23 cellular contexts compared by ENCODE assay signal in the genomic region with DNA sequence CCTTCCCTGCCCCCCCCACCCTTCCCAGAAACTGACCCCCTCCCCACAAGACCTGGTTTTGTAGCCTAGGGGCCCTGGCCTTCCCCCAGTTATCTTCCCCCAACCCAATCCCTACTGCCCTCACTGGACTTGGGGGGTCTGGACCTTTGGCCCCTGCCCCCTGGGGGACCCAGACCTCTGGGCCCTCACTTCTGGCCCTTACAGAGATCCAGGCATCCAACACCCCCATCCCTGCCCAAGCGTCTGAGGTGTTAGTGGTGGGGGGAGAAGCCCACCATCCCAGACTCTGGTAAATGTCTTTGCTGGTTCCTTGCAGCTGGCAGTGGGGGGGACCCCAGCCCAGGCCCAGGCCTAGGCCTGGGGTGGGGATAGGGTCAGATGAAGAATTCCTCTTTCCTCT. TPM values are rescaled to one million over a fixed set of nuclear protein-coding genes. Genes with fewer than 3 reads are reported as not detected.
DNase-seq lines count a peak whose midpoint lies in the region; ATAC-seq, FAIRE-seq and TF ChIP-seq lines count a peak whose summit lies in the region.
"Had no signal": no experiment of that assay in that cellular context is flagged by ENCODE, and none has a peak within 500 bp of the region (broad histone marks: within the 10 kb centered on the region; RNA-seq: fewer than 3 reads in every experiment).

No MANE protein-coding gene starts in this region.

- no peak overlapping the region for H3K56ac ChIP-seq in H1 (replicated peaks; ENCODE audit: insufficient read length, low read depth, low read length)

- peaks cover 26% of the 10 kb centered on the region for H3K27me3 Mint-ChIP-seq in activated naive CD4-positive, alpha-beta T cell treated with anti-CD3 and anti-CD28 coated beads, Interleukin-2, amount 10 ng/mL, durations not matched to agents 7 days and 5 days
- H3K27me3 Mint-ChIP-seq in Caco-2 (ENCODE audit: insufficient read depth, unreplicated experiment): no peaks in the 10 kb centered on the region

- no TSS peak for BruUV-seq in Caco-2 (replicated peaks; lab: Mats Ljungman, UMichigan)

- H3K9ac ChIP-seq in H1 (replicated peaks in 1 of 4; ENCODE audit: extremely low read depth in 1 of 4, low read depth in 3 of 4, low read length in 3 of 4): no peak overlapping the region
- H3K9ac ChIP-seq: BLaER1 treated with 17β-estradiol and CSF1 and Interleukin-3, amounts not matched to agents 10 nM and 100 nM; GM23248 had no signal

- no peak for DNase-seq in activated naive CD4-positive, alpha-beta T cell treated with anti-CD3 and anti-CD28 coated beads, Interleukin-2, amount 10 ng/mL, durations not matched to agents 7 days and 5 days
- DNase-seq in activated naive CD4-positive, alpha-beta T cell treated with Interleukin-2 at 50 U/mL for 16 hours: no peak
- DNase-seq in Caco-2 (no peak), H1 (ENCODE audit: low read depth in 1 of 2, low spot score in 2 of 2) (no peak), testis (no peak), SKM-1 (lab: John Stamatoyannopoulos, UW; ENCODE audit: unreplicated experiment) (no peak)
- DNase-seq: 8988T; CD8-positive, alpha-beta T cell; DMS 273 treated with DMSO at 0.1 percent for 48 hours; DMS53; DND-41; EL; GM23248 had no signal

- H3K9me3 ChIP-seq in Caco-2 (no peaks in the 10 kb centered on the region), H1 (ENCODE audit: insufficient read depth in 2 of 2, low read depth in 1 of 2, low read length in 1 of 2) (no peaks in the 10 kb centered on the region), testis (no peaks in the 10 kb centered on the region)
- H3K9me3 ChIP-seq: BLaER1 treated with 17β-estradiol and CSF1 and Interleukin-3, amounts not matched to agents 10 nM and 100 nM had no signal

- TF ChIP-seq EP300 in H1 (IDR thresholded peaks at IDR 0.05; ENCODE audit: borderline replicate concordance in 1 of 2, low read depth in 2 of 2, low read length in 2 of 2): no peak

- H3K4me3 Mint-ChIP-seq in activated naive CD4-positive, alpha-beta T cell treated with anti-CD3 and anti-CD28 coated beads, Interleukin-2, amount 10 ng/mL, durations not matched to agents 7 days and 5 days: no peak overlapping the region
- H3K4me3 Mint-ChIP-seq in Caco-2 (ENCODE audit: unreplicated experiment): no peak overlapping the region
- H3K4me3 Mint-ChIP-seq: B cell; CD8-positive, alpha-beta T cell; IgD-negative memory B cell had no signal

- H3K4me1 ChIP-seq in Caco-2 (peaks cover 4% of the 10 kb centered on the region; the same call in 1 of the 2 replicates), H1 (replicated peaks in 1 of 4; ENCODE audit: control insufficient read depth in 3 of 4, insufficient read depth in 4 of 4, low read length in 3 of 4) (peaks cover 6 to 16% (median 11%) of the 10 kb centered on the region in 4 experiments), testis (no peaks in the 10 kb centered on the region)

- H3K18ac ChIP-seq in H1 (ENCODE audit: extremely low read depth, low read length): no peak overlapping the region

- H3K27ac ChIP-seq in H1 (ENCODE audit: low read depth, low read length) (no peak overlapping the region), testis (no peak overlapping the region)
- H3K27ac ChIP-seq: BLaER1 treated with 17β-estradiol and CSF1 and Interleukin-3, amounts not matched to agents 10 nM and 100 nM; GM23248 had no signal

- peaks cover 62% of the 10 kb centered on the region for H3K4me1 Mint-ChIP-seq in activated naive CD4-positive, alpha-beta T cell treated with anti-CD3 and anti-CD28 coated beads, Interleukin-2, amount 10 ng/mL, durations not matched to agents 7 days and 5 days
- peaks cover 8% of the 10 kb centered on the region for H3K4me1 Mint-ChIP-seq in Caco-2 (ENCODE audit: low read depth, unreplicated experiment)

- no peaks in the 10 kb centered on the region for H3K9me3 Mint-ChIP-seq in activated naive CD4-positive, alpha-beta T cell treated with anti-CD3 and anti-CD28 coated beads, Interleukin-2, amount 10 ng/mL, durations not matched to agents 7 days and 5 days
- H3K9me3 Mint-ChIP-seq in Caco-2 (ENCODE audit: unreplicated experiment): no peaks in the 10 kb centered on the region
- H3K9me3 Mint-ChIP-seq: CD8-positive, alpha-beta T cell had no signal

- no peak overlapping the region for H2BK12ac ChIP-seq in H1 (ENCODE audit: low read depth, low read length)

- no peak overlapping the region for H3K23ac ChIP-seq in H1 (ENCODE audit: insufficient read length)

- no peak for TF ChIP-seq RAD21 in H1 (IDR thresholded peaks at IDR 0.05 in 1 of 2, conservative IDR thresholded peaks at IDR 0.05 in 1 of 2; ENCODE audit: low read depth in 2 of 2, low read length in 2 of 2)

- H2BK20ac ChIP-seq in H1 (ENCODE audit: low read length): no peak overlapping the region

- H2BK5ac ChIP-seq in H1 (ENCODE audit: low read depth, low read length): no peak overlapping the region

- TF ChIP-seq CTCF in Caco-2 (IDR thresholded peaks at IDR 0.05; ENCODE audit: insufficient read depth in 1 of 2, low read depth in 1 of 2, low read length in 1 of 2, severe bottlenecking in 1 of 2, unreplicated experiment in 1 of 2) (no peak), H1 (IDR thresholded peaks at IDR 0.05; ENCODE audit: control extremely low read depth in 1 of 3, insufficient read depth in 1 of 3, low read depth in 1 of 3, low read length in 3 of 3) (no peak), testis (IDR thresholded peaks at IDR 0.05) (no peak)

- peak overlapping the region; percentile 42 for H3K27ac Mint-ChIP-seq in activated naive CD4-positive, alpha-beta T cell treated with anti-CD3 and anti-CD28 coated beads, Interleukin-2, amount 10 ng/mL, durations not matched to agents 7 days and 5 days
- H3K27ac Mint-ChIP-seq in Caco-2 (ENCODE audit: unreplicated experiment): peak overlapping the region; percentile 34
- H3K27ac Mint-ChIP-seq: B cell; CD8-positive, alpha-beta T cell had no signal

- H2AK5ac ChIP-seq in H1 (ENCODE audit: low read depth, low read length): 0 out of 2 replicates have a peak overlapping the region, but pooled peaks have one; percentile 0

- peaks cover 10% of the 10 kb centered on the region for H3K23me2 ChIP-seq in H1 (ENCODE audit: low read depth, low read length)

- H3K4ac ChIP-seq in H1 (replicated peaks; ENCODE audit: insufficient read length, low read depth, low read length): no peak overlapping the region

- no peak overlapping the region for H2BK120ac ChIP-seq in H1 (replicated peaks; ENCODE audit: low read depth, low read length)

- ATAC-seq in GM18870 (IDR thresholded peaks at IDR 0.05; ENCODE audit: unreplicated experiment): no peak
- ATAC-seq: CD8-positive, alpha-beta T cell; GM12878; HCT116 had no signal

- H4K91ac ChIP-seq in H1 (replicated peaks; ENCODE audit: insufficient read length, low read length): no peak overlapping the region

- no peak overlapping the region for H3K14ac ChIP-seq in H1 (ENCODE audit: insufficient read length)

- peaks cover 1 to 3% of the 10 kb centered on the region in 2 experiments for H4K20me1 ChIP-seq in H1 (replicated peaks in 1 of 2; ENCODE audit: control insufficient read depth in 1 of 2, insufficient read depth in 2 of 2, low read length in 2 of 2)
- H4K20me1 ChIP-seq: BLaER1 treated with 17β-estradiol and CSF1 and Interleukin-3, amounts not matched to agents 10 nM and 100 nM had no signal

- H3K27me3 ChIP-seq in Caco-2 (replicated peaks; ENCODE audit: control insufficient read depth, insufficient read depth, low read length) (no peaks in the 10 kb centered on the region), H1 (replicated peaks in 1 of 4; ENCODE audit: control insufficient read depth in 3 of 4, extremely low read depth in 1 of 4, insufficient read depth in 3 of 4, low read length in 3 of 4) (no peaks in the 10 kb centered on the region), testis (no peaks in the 10 kb centered on the region)
- H3K27me3 ChIP-seq: BLaER1 treated with 17β-estradiol and CSF1 and Interleukin-3, amounts not matched to agents 10 nM and 100 nM had no signal

- H2AFZ ChIP-seq in H1 (ENCODE audit: low read length): no peak overlapping the region
- H2AFZ ChIP-seq: GM23248 had no signal

- POLR2A ChIA-PET in Caco-2 (lab: Charles Lee) (interaction anchor here (0.7 kb wide), 1 partner anchor 113 kb away, joined by 3 read pairs; no protein-coding TSS in a partner anchor), H1 (lab: Charles Lee; ENCODE audit: partially characterized antibody) (interaction anchor here (0.6 to 2.1 kb wide), 6 partner anchors 13 to 40 kb away, joined by 3 to 12 read pairs (median 4); a partner anchor contains a TSS)

- no peak for FAIRE-seq in H1 (lab: Jason Lieb, UNC)
- FAIRE-seq: GM12878, GM19239, H54, HTR-8/SVneo had no signal

- no peak overlapping the region for H2BK15ac ChIP-seq in H1 (ENCODE audit: low read length)

- H3K4me2 ChIP-seq in H1 (ENCODE audit: insufficient read depth in 1 of 2, low read depth in 2 of 2, low read length in 2 of 2): no peak overlapping the region
- H3K4me2 ChIP-seq: BLaER1 treated with 17β-estradiol and CSF1 and Interleukin-3, amounts not matched to agents 10 nM and 100 nM had no signal

- H4K8ac ChIP-seq in H1 (ENCODE audit: extremely low read depth, insufficient read depth, low read length): no peak overlapping the region

- H3K36me3 ChIP-seq in Caco-2 (ENCODE audit: control insufficient read depth, insufficient read depth, low read length) (no peaks in the 10 kb centered on the region), H1 (ENCODE audit: control insufficient read depth in 2 of 4, insufficient read depth in 4 of 4, low read length in 3 of 4) (no peaks in the 10 kb centered on the region; a peak in 2 of 8 replicates), testis (ENCODE audit: low read depth, missing control alignments) (no peaks in the 10 kb centered on the region)

- no peak overlapping the region for H4K5ac ChIP-seq in H1 (ENCODE audit: insufficient read length, low read depth, low read length)

- 100% methylated on average over 1 of the region's 1 CpG; no CpG with 5 or more reads in 1 of the 2 experiments for WGBS in H1 (ENCODE audit: extremely low coverage in 1 of 2, insufficient coverage in 1 of 2, insufficient read length in 1 of 2, insufficient replicate concordance in 2 of 2, low coverage in 1 of 2, low lambda C conversion rate in 2 of 2, missing lambda C conversion rate in 1 of 2), 2 experiments
- 67 to 79% methylated on average over 1 of the region's 1 CpG for WGBS in testis, 2 donors

- no peak for TF ChIP-seq POLR2A in H1 (IDR thresholded peaks at IDR 0.05; ENCODE audit: control extremely low read depth in 1 of 2, low read depth in 2 of 2, low read length in 2 of 2)
- no peak for TF ChIP-seq POLR2A in testis (IDR thresholded peaks at IDR 0.05)

- CTCF ChIA-PET in activated naive CD4-positive, alpha-beta T cell treated with anti-CD3 and anti-CD28 coated beads, Interleukin-2, amount 10 ng/mL, durations not matched to agents 7 days and 5 days (lab: Charles Lee): no interaction called here
- CTCF ChIA-PET in Caco-2 (lab: Charles Lee) (no interaction called here), H1 (lab: Charles Lee; ENCODE audit: partially characterized antibody) (interaction anchor here (1.6 kb wide), 1 partner anchor 29 kb away, joined by 10 read pairs; no protein-coding TSS in a partner anchor)

- H3K79me2 ChIP-seq in H1 (ENCODE audit: control insufficient read depth in 1 of 2, insufficient read depth in 2 of 2, low read length in 2 of 2): peaks cover 0 to 2% of the 10 kb centered on the region in 2 experiments; a peak in 2 of 4 replicates

- no peaks in the 10 kb centered on the region; the same call in 1 of the 2 replicates for H3K79me1 ChIP-seq in H1 (ENCODE audit: low read depth, low read length)

- intact Hi-C loops in Caco-2 (cut with micrococcal nuclease; ENCODE audit: unreplicated experiment): no loop called here
- intact Hi-C loops in testis (cut with DNase I; ENCODE audit: low total_unique reads): no loop called here

- H3K4me3 ChIP-seq in Caco-2 (ENCODE audit: low read depth, low read length): no peak overlapping the region
- no peak overlapping the region for H3K4me3 ChIP-seq in H1 (ENCODE audit: extremely low read depth in 1 of 4, insufficient read depth in 2 of 4, low read depth in 3 of 4, low read length in 4 of 4)
- peak overlapping the region; percentile 15 to 18 for H3K4me3 ChIP-seq in testis
- H3K4me3 ChIP-seq: BLaER1 treated with 17β-estradiol and CSF1 and Interleukin-3, amounts not matched to agents 10 nM and 100 nM; GM12878; GM23248 had no signal

- no peaks in the 10 kb centered on the region for H3K36me3 Mint-ChIP-seq in activated naive CD4-positive, alpha-beta T cell treated with anti-CD3 and anti-CD28 coated beads, Interleukin-2, amount 10 ng/mL, durations not matched to agents 7 days and 5 days
- peaks cover 22% of the 10 kb centered on the region for H3K36me3 Mint-ChIP-seq in Caco-2 (ENCODE audit: insufficient read depth, unreplicated experiment)

RNA-seq across cellular contexts. Expression of a gene that starts 3.5 kb away (rescaled TPM):
- total RNA-seq in Caco-2 (2022) (38.9 and 39.5 TPM in 2 replicates), testis (10 to 100 TPM; 93.1 to 94.2 TPM)
- 16.7 and 19.5 TPM in 2 replicates for total RNA-seq in H1 (2021; fragmentation: NEBNext Ultra II Directional; extraction: Animal tissue kit (Norgen Biotek cat#: 25700))
- polyA plus RNA-seq in H1 (2011; rRNA removed) (7.8 and 15.5 TPM in 2 replicates), testis (ENCODE audit: insufficient read depth, low read depth, low replicate concordance) (64.1 TPM)
- 14.5 TPM for polyA plus RNA-seq in H1 (2011; cell fraction: cytosol; rRNA removed)
- 16.4 TPM for polyA plus RNA-seq in H1 (2011; cell fraction: nucleus; rRNA removed)
- 15.6 to 23.2 TPM (median 22.3 TPM) in 4 replicates for polyA plus RNA-seq in H1 (2012, experiment 1 of 2)
- polyA plus RNA-seq in H1 (2012, experiment 2 of 2): 13.0 TPM
- 6.0 TPM for polyA plus RNA-seq in H1 (2013, experiment 1 of 2)
- polyA plus RNA-seq in H1 (2013, experiment 2 of 2): 5.6 TPM
- polyA minus RNA-seq in H1 (2011; rRNA and poly(A)+ RNA removed): 1.1 and 2.2 TPM in 2 replicates
- polyA minus RNA-seq in H1 (2011; cell fraction: cytosol; rRNA and poly(A)+ RNA removed): 5.4 TPM
- 6.6 TPM for polyA minus RNA-seq in H1 (2011; cell fraction: nucleus; rRNA and poly(A)+ RNA removed)

RNA-seq across cellular contexts. Expression of a gene that starts 11.1 kb away (rescaled TPM):
- 0.81 and 1.0 TPM in 2 replicates for total RNA-seq in Caco-2 (2022)
- total RNA-seq in H1 (2021; fragmentation: NEBNext Ultra II Directional; extraction: Animal tissue kit (Norgen Biotek cat#: 25700)): 0.11 and 0.25 TPM in 2 replicates
- polyA plus RNA-seq in H1 (2011; rRNA removed): 0.06 and 0.16 TPM in 2 replicates
- 0.25 TPM for polyA plus RNA-seq in H1 (2011; cell fraction: cytosol; rRNA removed)
- 0.51 TPM for polyA plus RNA-seq in H1 (2011; cell fraction: nucleus; rRNA removed)
- polyA plus RNA-seq in H1 (2012, experiment 1 of 2): 0.28 to 0.32 TPM (median 0.29 TPM) in 4 replicates
- polyA plus RNA-seq in H1 (2012, experiment 2 of 2): 0.07 TPM
- 0.22 TPM for polyA plus RNA-seq in H1 (2013, experiment 1 of 2)
- 0.24 TPM for polyA plus RNA-seq in H1 (2013, experiment 2 of 2)
- 0.07 and 0.28 TPM in 2 replicates for polyA minus RNA-seq in H1 (2011; rRNA and poly(A)+ RNA removed)
- not detected for polyA minus RNA-seq in H1 (2011; cell fraction: cytosol; rRNA and poly(A)+ RNA removed)
- polyA minus RNA-seq in H1 (2011; cell fraction: nucleus; rRNA and poly(A)+ RNA removed): not detected
- total RNA-seq in testis: 10 to 100 TPM in 1 of 2 donors, 1 to 10 TPM in 1; 8.4 to 21.3 TPM
- polyA plus RNA-seq in testis (ENCODE audit: insufficient read depth, low read depth, low replicate concordance): 36.0 TPM
- total RNA-seq: G401, GM23248 had no signal
- polyA plus RNA-seq: GM23248, IgD-negative memory B cell had no signal

RNA-seq across cellular contexts. Expression of a gene that starts 16.7 kb away (rescaled TPM):
- total RNA-seq in Caco-2 (2022): 10.4 and 13.2 TPM in 2 replicates
- 23.1 and 25.0 TPM in 2 replicates for total RNA-seq in H1 (2021; fragmentation: NEBNext Ultra II Directional; extraction: Animal tissue kit (Norgen Biotek cat#: 25700))
- 13.5 and 20.7 TPM in 2 replicates for polyA plus RNA-seq in H1 (2011; rRNA removed)
- polyA plus RNA-seq in H1 (2011; cell fraction: cytosol; rRNA removed): 13.8 TPM
- polyA plus RNA-seq in H1 (2011; cell fraction: nucleus; rRNA removed): 16.9 TPM
- 20.2 to 29.4 TPM (median 26.6 TPM) in 4 replicates for polyA plus RNA-seq in H1 (2012, experiment 1 of 2)
- polyA plus RNA-seq in H1 (2012, experiment 2 of 2): 12.6 TPM
- 33.6 TPM for polyA plus RNA-seq in H1 (2013, experiment 1 of 2)
- 39.6 TPM for polyA plus RNA-seq in H1 (2013, experiment 2 of 2)
- 6.4 and 8.3 TPM in 2 replicates for polyA minus RNA-seq in H1 (2011; rRNA and poly(A)+ RNA removed)
- 9.4 TPM for polyA minus RNA-seq in H1 (2011; cell fraction: cytosol; rRNA and poly(A)+ RNA removed)
- polyA minus RNA-seq in H1 (2011; cell fraction: nucleus; rRNA and poly(A)+ RNA removed): 3.7 TPM
- total RNA-seq in testis: 1 to 10 TPM; 1.5 to 4.3 TPM
- polyA plus RNA-seq in testis (ENCODE audit: insufficient read depth, low read depth, low replicate concordance): 7.8 TPM
- polyA plus RNA-seq: IgD-negative memory B cell had no signal

RNA-seq across cellular contexts. Expression of a gene that starts 26.6 kb away (rescaled TPM):
- total RNA-seq in Caco-2 (2022) (13.2 and 16.9 TPM in 2 replicates), testis (10 to 100 TPM; 14.6 to 17.9 TPM)
- 13.6 and 14.7 TPM in 2 replicates for total RNA-seq in H1 (2021; fragmentation: NEBNext Ultra II Directional; extraction: Animal tissue kit (Norgen Biotek cat#: 25700))
- polyA plus RNA-seq in H1 (2011; rRNA removed) (32.4 and 35.9 TPM in 2 replicates), testis (ENCODE audit: insufficient read depth, low read depth, low replicate concordance) (23.1 TPM)
- polyA plus RNA-seq in H1 (2011; cell fraction: cytosol; rRNA removed): 22.3 TPM
- 19.5 TPM for polyA plus RNA-seq in H1 (2011; cell fraction: nucleus; rRNA removed)
- polyA plus RNA-seq in H1 (2012, experiment 1 of 2): 11.7 to 16.0 TPM (median 13.6 TPM) in 4 replicates
- polyA plus RNA-seq in H1 (2012, experiment 2 of 2): 18.5 TPM
- 17.0 TPM for polyA plus RNA-seq in H1 (2013, experiment 1 of 2)
- 17.1 TPM for polyA plus RNA-seq in H1 (2013, experiment 2 of 2)
- polyA minus RNA-seq in H1 (2011; rRNA and poly(A)+ RNA removed): 10.6 and 11.2 TPM in 2 replicates
- polyA minus RNA-seq in H1 (2011; cell fraction: cytosol; rRNA and poly(A)+ RNA removed): 4.4 TPM
- polyA minus RNA-seq in H1 (2011; cell fraction: nucleus; rRNA and poly(A)+ RNA removed): 11.5 TPM

RNA-seq across cellular contexts. Expression of a gene that starts 27.0 kb away (rescaled TPM):
- total RNA-seq in Caco-2 (2022): 27.7 and 30.1 TPM in 2 replicates
- 39.9 and 42.9 TPM in 2 replicates for total RNA-seq in H1 (2021; fragmentation: NEBNext Ultra II Directional; extraction: Animal tissue kit (Norgen Biotek cat#: 25700))
- polyA plus RNA-seq in H1 (2011; rRNA removed): 10.5 and 16.0 TPM in 2 replicates
- polyA plus RNA-seq in H1 (2011; cell fraction: cytosol; rRNA removed): 12.3 TPM
- 10.5 TPM for polyA plus RNA-seq in H1 (2011; cell fraction: nucleus; rRNA removed)
- 10.0 to 13.4 TPM (median 10.7 TPM) in 4 replicates for polyA plus RNA-seq in H1 (2012, experiment 1 of 2)
- polyA plus RNA-seq in H1 (2012, experiment 2 of 2): 10.2 TPM
- 10.4 TPM for polyA plus RNA-seq in H1 (2013, experiment 1 of 2)
- polyA plus RNA-seq in H1 (2013, experiment 2 of 2): 10.1 TPM
- polyA minus RNA-seq in H1 (2011; rRNA and poly(A)+ RNA removed): 26.8 and 27.9 TPM in 2 replicates
- polyA minus RNA-seq in H1 (2011; cell fraction: cytosol; rRNA and poly(A)+ RNA removed): 15.3 TPM
- polyA minus RNA-seq in H1 (2011; cell fraction: nucleus; rRNA and poly(A)+ RNA removed): 9.8 TPM
- 10 to 100 TPM; 26.4 to 29.0 TPM for total RNA-seq in testis
- polyA plus RNA-seq in testis (ENCODE audit: insufficient read depth, low read depth, low replicate concordance): 6.0 TPM

Comparison
In these comparisons a context has a peak if more than half of its experiments do, and no peak if none do; other contexts are left out.
1. H3K4me3 ChIP-seq: peak in testis (2 of 2); none in Caco-2 (single experiment) and H1 (0 of 4).